In genomic region chr9:128947423-128948310, GRCh38 we compare ENCODE assay signal across 8 cellular contexts.
DNase-seq lines count a peak whose midpoint lies in the region; ATAC-seq and TF ChIP-seq lines count a peak whose summit lies in the region.

DOLK (minus strand) TSS chr9:128947603; CDS start chr9:128947303, 300 bp downstream.
NUP188 (plus strand) TSS chr9:128947699; CDS start chr9:128947720, 21 bp downstream.

- H3K79me2 ChIP-seq in ACC112 (ENCODE audit: control insufficient read depth, insufficient read depth, low read length, unreplicated experiment), result peaks cover 28% of the 10 kb centered on the region

- H3K27ac ChIP-seq in ACC112 (ENCODE audit: low read depth, low read length), result peak within 1 kb of the TSS; percentile 81
- H3K27ac ChIP-seq in VCaP, result peak within 1 kb of the TSS; percentile 92
- peak within 1 kb of the TSS; percentile 59 for H3K27ac ChIP-seq in iPS-20b (ENCODE audit: low read length)
- peak within 1 kb of the TSS; percentile 67 to 98 (median 94) for H3K27ac ChIP-seq in skin epidermis

- H3K27me3 ChIP-seq in ACC112 (ENCODE audit: insufficient read depth, low read length), result no peaks in the 10 kb centered on the region
- no peaks in the 10 kb centered on the region for H3K27me3 ChIP-seq in iPS-20b (ENCODE audit: insufficient read depth, low read length)

- peak within 1 kb of the TSS; percentile 92 for H2AFZ ChIP-seq in ACC112 (ENCODE audit: low read length, unreplicated experiment)

- peak within 1 kb of the TSS; percentile 88 for H3K9ac ChIP-seq in iPS-20b (ENCODE audit: low read depth, low read length)

- H3K4me1 ChIP-seq in ACC112 (ENCODE audit: control insufficient read depth, insufficient read depth, low read length, unreplicated experiment) (peaks cover 11% of the 10 kb centered on the region), iPS-20b (ENCODE audit: insufficient read depth, low read length) (peaks cover 6% of the 10 kb centered on the region)

- peak; percentile 80 for ATAC-seq in GM18867 (IDR thresholded peaks at IDR 0.05; ENCODE audit: unreplicated experiment)
- ATAC-seq in HG03097 (IDR thresholded peaks at IDR 0.05; ENCODE audit: low FRiP score, unreplicated experiment), result peak; percentile 80

- H3K36me3 ChIP-seq in ACC112 (ENCODE audit: insufficient read depth, low read length) (peaks cover 8% of the 10 kb centered on the region), iPS-20b (ENCODE audit: insufficient read depth, low read depth, low read length) (peaks cover 41% of the 10 kb centered on the region)

- peak; percentile 97 for DNase-seq in NCI-H2196 (lab: John Stamatoyannopoulos, UW; ENCODE audit: unreplicated experiment)
- peak; percentile 96 to 99 for DNase-seq in T47D (ENCODE audit: low read depth in 1 of 2, low spot score in 1 of 2)

- H3K4me3 ChIP-seq in ACC112 (ENCODE audit: low read depth, low read length) (peak within 1 kb of the TSS; percentile 82), iPS-20b (ENCODE audit: low read length) (peak within 1 kb of the TSS; percentile 89), skin epidermis (peak within 1 kb of the TSS; percentile 60 to 96 (median 74))

- H3K9me3 ChIP-seq in iPS-20b (ENCODE audit: insufficient read depth, low read depth, low read length), result no peaks in the 10 kb centered on the region

- TF ChIP-seq CTCF in VCaP (conservative IDR thresholded peaks at IDR 0.05), result no peak

- in situ Hi-C loops in T47D (cut with HindIII; ENCODE audit: low pct_unique_long_range_greater_than_20kb, low sequenced_read_pairs), result no loop called here

Comparison
In these comparisons a context has a peak if more than half of its experiments do, and no peak if none do; other contexts are left out.
1. Peak in every context shown above with its lines: DNase-seq, ATAC-seq, H3K4me3 ChIP-seq and H3K27ac ChIP-seq.